In genomic region chr1:28718601-28719331, GRCh38 we compare ENCODE assay signal across 1 cellular context.
TF ChIP-seq lines count a peak whose summit lies in the region.

No MANE protein-coding gene starts in this region.

TF ChIP-seq in K562, 482 proteins besides CTCF, POLR2A, EP300 and RAD21 (continued from another document and continues in another):
- no peak for TF ChIP-seq TRIM25 (IDR thresholded peaks at IDR 0.05; ENCODE audit: borderline replicate concordance)
- peak; percentile 99 for TF ChIP-seq NFE2 (IDR thresholded peaks at IDR 0.05; ENCODE audit: low read depth)
- TF ChIP-seq AFF4 (CRISPR knock-in tag; IDR thresholded peaks at IDR 0.05): 0 out of 2 replicates have a peak, but pooled peaks have one; percentile 21
- TF ChIP-seq ZSCAN32 (CRISPR knock-in tag; IDR thresholded peaks at IDR 0.05): peak; percentile 52; the same call in 1 of the 2 replicates
- TF ChIP-seq HMG20A (CRISPR knock-in tag; conservative IDR thresholded peaks at IDR 0.05): no peak
- TF ChIP-seq, protein P1, sequence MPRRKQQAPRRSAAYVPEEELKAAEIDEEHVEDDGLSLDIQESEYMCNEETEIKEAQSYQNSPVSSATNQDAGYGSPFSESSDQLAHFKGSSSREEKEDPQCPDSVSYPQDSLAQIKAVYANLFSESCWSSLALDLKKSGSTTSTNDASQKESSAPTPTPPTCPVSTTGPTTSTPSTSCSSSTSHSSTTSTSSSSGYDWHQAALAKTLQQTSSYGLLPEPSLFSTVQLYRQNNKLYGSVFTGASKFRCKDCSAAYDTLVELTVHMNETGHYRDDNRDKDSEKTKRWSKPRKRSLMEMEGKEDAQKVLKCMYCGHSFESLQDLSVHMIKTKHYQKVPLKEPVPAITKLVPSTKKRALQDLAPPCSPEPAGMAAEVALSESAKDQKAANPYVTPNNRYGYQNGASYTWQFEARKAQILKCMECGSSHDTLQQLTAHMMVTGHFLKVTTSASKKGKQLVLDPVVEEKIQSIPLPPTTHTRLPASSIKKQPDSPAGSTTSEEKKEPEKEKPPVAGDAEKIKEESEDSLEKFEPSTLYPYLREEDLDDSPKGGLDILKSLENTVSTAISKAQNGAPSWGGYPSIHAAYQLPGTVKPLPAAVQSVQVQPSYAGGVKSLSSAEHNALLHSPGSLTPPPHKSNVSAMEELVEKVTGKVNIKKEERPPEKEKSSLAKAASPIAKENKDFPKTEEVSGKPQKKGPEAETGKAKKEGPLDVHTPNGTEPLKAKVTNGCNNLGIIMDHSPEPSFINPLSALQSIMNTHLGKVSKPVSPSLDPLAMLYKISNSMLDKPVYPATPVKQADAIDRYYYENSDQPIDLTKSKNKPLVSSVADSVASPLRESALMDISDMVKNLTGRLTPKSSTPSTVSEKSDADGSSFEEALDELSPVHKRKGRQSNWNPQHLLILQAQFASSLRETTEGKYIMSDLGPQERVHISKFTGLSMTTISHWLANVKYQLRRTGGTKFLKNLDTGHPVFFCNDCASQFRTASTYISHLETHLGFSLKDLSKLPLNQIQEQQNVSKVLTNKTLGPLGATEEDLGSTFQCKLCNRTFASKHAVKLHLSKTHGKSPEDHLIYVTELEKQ (CRISPR knock-in tag; IDR thresholded peaks at IDR 0.05): no peak
- TF ChIP-seq SMARCE1 (IDR thresholded peaks at IDR 0.05): peak; percentile 59
- peak; percentile 66; the same call in 1 of the 2 replicates for TF ChIP-seq JUND (IDR thresholded peaks at IDR 0.05; ENCODE audit: borderline replicate concordance, low read depth, low read length)
- peak; percentile 72; the same call in 2 of the 3 replicates for TF ChIP-seq JUND (tag; IDR thresholded peaks at IDR 0.05; ENCODE audit: borderline replicate concordance, low read depth, low read length)
- TF ChIP-seq ZNF212 (CRISPR knock-in tag; IDR thresholded peaks at IDR 0.05): no peak
- no peak for TF ChIP-seq DMBX1 (CRISPR knock-in tag; IDR thresholded peaks at IDR 0.05; ENCODE audit: borderline replicate concordance)
- TF ChIP-seq, protein P2, sequence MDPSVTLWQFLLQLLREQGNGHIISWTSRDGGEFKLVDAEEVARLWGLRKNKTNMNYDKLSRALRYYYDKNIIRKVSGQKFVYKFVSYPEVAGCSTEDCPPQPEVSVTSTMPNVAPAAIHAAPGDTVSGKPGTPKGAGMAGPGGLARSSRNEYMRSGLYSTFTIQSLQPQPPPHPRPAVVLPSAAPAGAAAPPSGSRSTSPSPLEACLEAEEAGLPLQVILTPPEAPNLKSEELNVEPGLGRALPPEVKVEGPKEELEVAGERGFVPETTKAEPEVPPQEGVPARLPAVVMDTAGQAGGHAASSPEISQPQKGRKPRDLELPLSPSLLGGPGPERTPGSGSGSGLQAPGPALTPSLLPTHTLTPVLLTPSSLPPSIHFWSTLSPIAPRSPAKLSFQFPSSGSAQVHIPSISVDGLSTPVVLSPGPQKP (CRISPR knock-in tag; IDR thresholded peaks at IDR 0.05): no peak
- TF ChIP-seq ESRRA (IDR thresholded peaks at IDR 0.05; ENCODE audit: borderline replicate concordance, low read depth): no peak
- TF ChIP-seq GTF2A2 (tag; IDR thresholded peaks at IDR 0.05): no peak
- TF ChIP-seq NBN (IDR thresholded peaks at IDR 0.05; ENCODE audit: low read depth): 0 out of 2 replicates have a peak, but pooled peaks have one; percentile 30
- TF ChIP-seq PCBP1 (IDR thresholded peaks at IDR 0.05; ENCODE audit: low read depth, low read length, poor library complexity, severe bottlenecking): no peak
- no peak for TF ChIP-seq CCNT2 (IDR thresholded peaks at IDR 0.05; ENCODE audit: borderline replicate concordance, extremely low read depth, insufficient read length, low read depth, low read length)
- TF ChIP-seq, protein P3, sequence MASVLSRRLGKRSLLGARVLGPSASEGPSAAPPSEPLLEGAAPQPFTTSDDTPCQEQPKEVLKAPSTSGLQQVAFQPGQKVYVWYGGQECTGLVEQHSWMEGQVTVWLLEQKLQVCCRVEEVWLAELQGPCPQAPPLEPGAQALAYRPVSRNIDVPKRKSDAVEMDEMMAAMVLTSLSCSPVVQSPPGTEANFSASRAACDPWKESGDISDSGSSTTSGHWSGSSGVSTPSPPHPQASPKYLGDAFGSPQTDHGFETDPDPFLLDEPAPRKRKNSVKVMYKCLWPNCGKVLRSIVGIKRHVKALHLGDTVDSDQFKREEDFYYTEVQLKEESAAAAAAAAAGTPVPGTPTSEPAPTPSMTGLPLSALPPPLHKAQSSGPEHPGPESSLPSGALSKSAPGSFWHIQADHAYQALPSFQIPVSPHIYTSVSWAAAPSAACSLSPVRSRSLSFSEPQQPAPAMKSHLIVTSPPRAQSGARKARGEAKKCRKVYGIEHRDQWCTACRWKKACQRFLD (CRISPR knock-in tag; IDR thresholded peaks at IDR 0.05): no peak
- TF ChIP-seq CBX3 (IDR thresholded peaks at IDR 0.05; ENCODE audit: borderline replicate concordance in 1 of 2, low read length in 2 of 2): no peak
- no peak for TF ChIP-seq BCOR (IDR thresholded peaks at IDR 0.05)
- no peak; a peak in 1 of 4 replicates for TF ChIP-seq NRF1 (conservative IDR thresholded peaks at IDR 0.05 in 1 of 2, IDR thresholded peaks at IDR 0.05 in 1 of 2)
- TF ChIP-seq FOXA1 (IDR thresholded peaks at IDR 0.05; ENCODE audit: borderline replicate concordance): no peak
- TF ChIP-seq ZNF175 (CRISPR knock-in tag; IDR thresholded peaks at IDR 0.05; ENCODE audit: low read depth): no peak
- no peak for TF ChIP-seq HIVEP1 (CRISPR knock-in tag; IDR thresholded peaks at IDR 0.05)
- no peak for TF ChIP-seq HSF4 (CRISPR knock-in tag; IDR thresholded peaks at IDR 0.05; ENCODE audit: borderline replicate concordance)
- no peak for TF ChIP-seq ZFX (CRISPR knock-in tag; IDR thresholded peaks at IDR 0.05)
- TF ChIP-seq, protein P4, sequence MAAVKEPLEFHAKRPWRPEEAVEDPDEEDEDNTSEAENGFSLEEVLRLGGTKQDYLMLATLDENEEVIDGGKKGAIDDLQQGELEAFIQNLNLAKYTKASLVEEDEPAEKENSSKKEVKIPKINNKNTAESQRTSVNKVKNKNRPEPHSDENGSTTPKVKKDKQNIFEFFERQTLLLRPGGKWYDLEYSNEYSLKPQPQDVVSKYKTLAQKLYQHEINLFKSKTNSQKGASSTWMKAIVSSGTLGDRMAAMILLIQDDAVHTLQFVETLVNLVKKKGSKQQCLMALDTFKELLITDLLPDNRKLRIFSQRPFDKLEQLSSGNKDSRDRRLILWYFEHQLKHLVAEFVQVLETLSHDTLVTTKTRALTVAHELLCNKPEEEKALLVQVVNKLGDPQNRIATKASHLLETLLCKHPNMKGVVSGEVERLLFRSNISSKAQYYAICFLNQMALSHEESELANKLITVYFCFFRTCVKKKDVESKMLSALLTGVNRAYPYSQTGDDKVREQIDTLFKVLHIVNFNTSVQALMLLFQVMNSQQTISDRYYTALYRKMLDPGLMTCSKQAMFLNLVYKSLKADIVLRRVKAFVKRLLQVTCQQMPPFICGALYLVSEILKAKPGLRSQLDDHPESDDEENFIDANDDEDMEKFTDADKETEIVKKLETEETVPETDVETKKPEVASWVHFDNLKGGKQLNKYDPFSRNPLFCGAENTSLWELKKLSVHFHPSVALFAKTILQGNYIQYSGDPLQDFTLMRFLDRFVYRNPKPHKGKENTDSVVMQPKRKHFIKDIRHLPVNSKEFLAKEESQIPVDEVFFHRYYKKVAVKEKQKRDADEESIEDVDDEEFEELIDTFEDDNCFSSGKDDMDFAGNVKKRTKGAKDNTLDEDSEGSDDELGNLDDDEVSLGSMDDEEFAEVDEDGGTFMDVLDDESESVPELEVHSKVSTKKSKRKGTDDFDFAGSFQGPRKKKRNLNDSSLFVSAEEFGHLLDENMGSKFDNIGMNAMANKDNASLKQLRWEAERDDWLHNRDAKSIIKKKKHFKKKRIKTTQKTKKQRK (IDR thresholded peaks at IDR 0.05; ENCODE audit: borderline replicate concordance, low read depth, low read length): no peak
- no peak for TF ChIP-seq THRB (CRISPR knock-in tag; conservative IDR thresholded peaks at IDR 0.05)
- no peak for TF ChIP-seq ZNF644 (tag; IDR thresholded peaks at IDR 0.05; ENCODE audit: low read depth)
- no peak for TF ChIP-seq JUNB (CRISPR knock-in tag; conservative IDR thresholded peaks at IDR 0.05)
- no peak for TF ChIP-seq CC2D1A (IDR thresholded peaks at IDR 0.05)
- TF ChIP-seq ELK3 (CRISPR knock-in tag; IDR thresholded peaks at IDR 0.05): no peak
- no peak for TF ChIP-seq RBM34 (IDR thresholded peaks at IDR 0.05; ENCODE audit: borderline replicate concordance, insufficient read depth, low read length)
- no peak for TF ChIP-seq SMAD1 (IDR thresholded peaks at IDR 0.05; ENCODE audit: low read depth, low read length, partially characterized antibody)
- TF ChIP-seq POLR3G (IDR thresholded peaks at IDR 0.05; ENCODE audit: extremely low read depth, insufficient read length, insufficient replicate concordance): no peak
- TF ChIP-seq ZMIZ1 (IDR thresholded peaks at IDR 0.05; ENCODE audit: low read depth in 2 of 2, low read length in 2 of 2): no peak
- no peak for TF ChIP-seq ZNF551 (CRISPR knock-in tag; IDR thresholded peaks at IDR 0.05)
- 0 out of 2 replicates have a peak, but pooled peaks have one; percentile 49 for TF ChIP-seq EP400 (IDR thresholded peaks at IDR 0.05)
